Comparison of ENCODE assay signal across 16 cellular contexts in genomic region chr9:108549184-108549583, GRCh38.
DNase-seq lines count a peak whose midpoint lies in the region; ATAC-seq lines count a peak whose summit lies in the region.
"Had no signal": no experiment of that assay in that cellular context is flagged by ENCODE, and none has a peak within 500 bp of the region (broad histone marks: within the 10 kb centered on the region; RNA-seq: fewer than 3 reads in every experiment).

No MANE protein-coding gene starts in this region.

- DNase-seq in Daoy (ENCODE audit: low read depth) (peak; percentile 37), NCI-H226 (peak; percentile 63), mucosa of gallbladder (ENCODE audit: low spot score) (peak; percentile 34), SKM-1 treated with dmso at 0.1 percent for 144 hours (lab: John Stamatoyannopoulos, UW; ENCODE audit: unreplicated experiment) (no peak), NCI-H82 treated with DMSO at 0.1 percent for 48 hours (lab: John Stamatoyannopoulos, UW; ENCODE audit: unreplicated experiment) (no peak), dermis blood vessel endothelial cell (no peak)
- DNase-seq: gastrocnemius medialis; GDM1; GOT3; MG63; NCI-H1694 treated with DMSO at 0.1 percent for 48 hours; right cardiac atrium; stimulated activated CD4-positive, alpha-beta T cell treated with anti-CD3 and anti-CD28 coated beads, Interleukin-2, amount 100 ng/mL, for 24 hours; T-cell had no signal

- ATAC-seq in esophagus mucosa (peak; percentile 78), GM21529 (IDR thresholded peaks at IDR 0.05; ENCODE audit: unreplicated experiment) (no peak)
- ATAC-seq: gastrocnemius medialis, right cardiac atrium, T-cell had no signal

Comparison
In these comparisons a context has a peak if more than half of its experiments do, and no peak if none do; other contexts are left out.
1. DNase-seq: peak in Daoy (single experiment), NCI-H226 (single experiment) and mucosa of gallbladder (single experiment); none in SKM-1 treated with dmso at 0.1 percent for 144 hours (single experiment), NCI-H82 treated with DMSO at 0.1 percent for 48 hours (single experiment) and dermis blood vessel endothelial cell (single experiment).